10 cellular contexts compared by ENCODE assay signal in genomic region chr10:107442035-107442505, GRCh38.
DNase-seq lines count a peak whose midpoint lies in the region; ATAC-seq and TF ChIP-seq lines count a peak whose summit lies in the region.
"Had no signal": no experiment of that assay in that cellular context is flagged by ENCODE, and none has a peak within 500 bp of the region (broad histone marks: within the 10 kb centered on the region; RNA-seq: fewer than 3 reads in every experiment).

No MANE protein-coding gene starts in this region.

- H3K4me1 ChIP-seq in colonic mucosa = no peaks in the 10 kb centered on the region

- no peaks in the 10 kb centered on the region for H3K9me3 ChIP-seq in colonic mucosa

- H3K4me3 ChIP-seq in GM12865 (ENCODE audit: low read depth, low read length) (peak overlapping the region; percentile 10; the same call in 1 of the 2 replicates), colonic mucosa (no peak overlapping the region)

- TF ChIP-seq CTCF in GM12865 (IDR thresholded peaks at IDR 0.05; ENCODE audit: insufficient read depth, low read depth, low read length, missing control alignments) (no peak), colonic mucosa (IDR thresholded peaks at IDR 0.05) (no peak)

- no peak overlapping the region for H3K9ac ChIP-seq in colonic mucosa (ENCODE audit: low read depth in 2 of 2, low read length in 2 of 2)

- intact Hi-C loops in colonic mucosa (cut with DNase I) = no loop called here

- H3K27ac ChIP-seq in colonic mucosa = no peak overlapping the region

- H3K36me3 ChIP-seq in colonic mucosa = no peaks in the 10 kb centered on the region

- DNase-seq in GM12865 (ENCODE audit: low read depth) = peak; percentile 69
- DNase-seq in fibroblast of gingiva (ENCODE audit: low read depth) = peak; percentile 35
- no peak for DNase-seq in NCI-H2227 treated with DMSO at 0.1 percent for 48 hours (lab: John Stamatoyannopoulos, UW)
- no peak for DNase-seq in DMS 273 (lab: John Stamatoyannopoulos, UW; ENCODE audit: unreplicated experiment)
- no peak for DNase-seq in colonic mucosa
- DNase-seq: DND-41, NCI-H146 had no signal

- H3K27me3 ChIP-seq in colonic mucosa = no peaks in the 10 kb centered on the region

- ATAC-seq in GM21526 (IDR thresholded peaks at IDR 0.05; ENCODE audit: low FRiP score, unreplicated experiment) (peak; percentile 86), HG03439 (IDR thresholded peaks at IDR 0.05; ENCODE audit: unreplicated experiment) (peak; percentile 99), esophagus mucosa (no peak)

Comparison
In these comparisons a context has a peak if more than half of its experiments do, and no peak if none do; other contexts are left out.
1. DNase-seq: peak in GM12865 (single experiment) and fibroblast of gingiva (single experiment); none in NCI-H2227 treated with DMSO at 0.1 percent for 48 hours (single experiment), DMS 273 (single experiment) and colonic mucosa (single experiment).